In the genomic region with DNA sequence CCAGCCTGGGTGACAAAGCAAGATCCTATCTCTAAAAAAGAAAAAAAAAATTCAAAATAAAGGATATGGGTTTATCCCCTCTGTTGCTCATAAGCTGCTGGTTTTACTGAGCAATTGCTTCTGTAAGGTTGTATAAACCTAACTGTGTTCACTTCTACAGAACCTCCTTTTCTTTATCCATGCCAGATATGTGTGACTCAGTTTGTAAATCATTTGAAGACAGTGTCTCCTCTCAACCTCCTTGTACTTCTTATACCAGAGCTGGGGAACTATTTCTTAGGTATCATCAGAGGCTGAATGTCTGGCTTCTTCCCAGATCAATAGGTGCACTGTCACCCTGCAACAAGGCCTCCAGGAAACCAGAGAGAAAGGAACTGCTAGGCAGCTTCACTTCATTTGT, we compare ENCODE assay signal across 13 cellular contexts.
A peak's percentile ranks its signal among the peaks of the same experiment; 100 is the strongest.
DNase-seq lines count a peak whose midpoint lies in the region; ATAC-seq and TF ChIP-seq lines count a peak whose summit lies in the region.
"Had no signal": no experiment of that assay in that cellular context is flagged by ENCODE, and none has a peak within 500 bp of the region (broad histone marks: within the 10 kb centered on the region; RNA-seq: fewer than 3 reads in every experiment).

No MANE protein-coding gene starts in this region.

- in situ Hi-C loops in ACHN (cut with HindIII; ENCODE audit: low pct_ligation_motif_present, low pct_unique_long_range_greater_than_20kb, low sequenced_read_pairs) = no loop called here

- no peak for TF ChIP-seq CTCF in fibroblast of mammary gland (conservative IDR thresholded peaks at IDR 0.05; ENCODE audit: control insufficient read depth, insufficient read depth, low read depth, low read length)

- ATAC-seq in HG03025 (IDR thresholded peaks at IDR 0.05; ENCODE audit: low FRiP score, unreplicated experiment) = no peak
- no peak for ATAC-seq in HG03457 (IDR thresholded peaks at IDR 0.05; ENCODE audit: unreplicated experiment)
- ATAC-seq: GM12878 had no signal

- DNase-seq in ACHN (peak; percentile 51), OCI-M1 (lab: John Stamatoyannopoulos, UW) (peak; percentile 24), fibroblast of mammary gland (ENCODE audit: low read depth) (peak; percentile 21), kidney tubule cell (ENCODE audit: low spot score) (peak; percentile 85), NCI-H2107 treated with DMSO at 0.1 percent for 48 hours (lab: John Stamatoyannopoulos, UW; ENCODE audit: unreplicated experiment) (no peak), NAMALWA (ENCODE audit: low spot score) (no peak)
- DNase-seq: C1 segment of cervical spinal cord; CD4-positive, alpha-beta T cell; GOT3; H9 had no signal

- H3K4me3 ChIP-seq in fibroblast of mammary gland (ENCODE audit: control insufficient read depth, low read depth, low read length) = no peak overlapping the region
- H3K4me3 ChIP-seq: GM12878 had no signal

Comparison
In these comparisons a context has a peak if more than half of its experiments do, and no peak if none do; other contexts are left out.
1. DNase-seq: peak in ACHN (single experiment), OCI-M1 (single experiment), fibroblast of mammary gland (single experiment) and kidney tubule cell (single experiment); none in NCI-H2107 treated with DMSO at 0.1 percent for 48 hours (single experiment) and NAMALWA (single experiment).